ENCODE assay signal across 8 cellular contexts in genomic region chr1:197521118-197521739, GRCh38.
DNase-seq lines count a peak whose midpoint lies in the region; ATAC-seq and TF ChIP-seq lines count a peak whose summit lies in the region.

No MANE protein-coding gene starts in this region.

- H3K27me3 Mint-ChIP-seq in T-helper 17 cell: no peaks in the 10 kb centered on the region

- no peak overlapping the region for H3K4me3 Mint-ChIP-seq in T-helper 17 cell

- H3K27ac Mint-ChIP-seq in T-helper 17 cell: no peak overlapping the region

- no peaks in the 10 kb centered on the region for H4K20me1 ChIP-seq in IMR-90 (ENCODE audit: insufficient read depth, low read length)

- POLR2A ChIA-PET in IMR-90 (lab: Charles Lee; ENCODE audit: unreplicated experiment): no interaction called here

- H3K4me1 Mint-ChIP-seq in T-helper 17 cell: peaks cover 7% of the 10 kb centered on the region

- peak; percentile 72 for ATAC-seq in GM21576 (IDR thresholded peaks at IDR 0.05; ENCODE audit: unreplicated experiment)
- peak; percentile 66 for ATAC-seq in IMR-90 (ENCODE audit: low read depth)
- ATAC-seq in T-helper 17 cell: peak; percentile 52
- ATAC-seq in foreskin keratinocyte: peak; percentile 50

- no peak overlapping the region for H2BK120ac ChIP-seq in IMR-90 (ENCODE audit: low read depth, low read length)

- no peak overlapping the region for H3K4ac ChIP-seq in IMR-90 (ENCODE audit: low read depth, low read length)

- no peak overlapping the region for H3K56ac ChIP-seq in IMR-90 (ENCODE audit: extremely low read depth, insufficient read depth, low read length)

- no peak overlapping the region for H2AK9ac ChIP-seq in IMR-90 (replicated peaks; ENCODE audit: low read depth, low read length, poor library complexity)

- H2BK5ac ChIP-seq in IMR-90 (ENCODE audit: low read depth, low read length, poor library complexity, severe bottlenecking): no peak overlapping the region

- H3K27ac ChIP-seq in IMR-90 (ENCODE audit: insufficient read depth, low read length): no peak overlapping the region
- no peak overlapping the region for H3K27ac ChIP-seq in foreskin keratinocyte
- no peak overlapping the region for H3K27ac ChIP-seq in spleen

- H2BK20ac ChIP-seq in IMR-90 (ENCODE audit: low read depth, low read length): no peak overlapping the region

- H3K9ac ChIP-seq in IMR-90 (ENCODE audit: low read depth, low read length): no peak overlapping the region

- no peak overlapping the region for H4K91ac ChIP-seq in IMR-90 (ENCODE audit: insufficient read depth, low read depth, low read length)

- CTCF ChIA-PET in IMR-90 (lab: Yijun Ruan, JAX): interaction anchor here (0.6 to 1.2 kb wide), 5 partner anchors 15 to 394 kb away, joined by 3 read pairs; no protein-coding TSS in a partner anchor

- no peak overlapping the region for H3K4me3 ChIP-seq in IMR-90 (ENCODE audit: insufficient read depth, low read depth, low read length)
- no peak overlapping the region for H3K4me3 ChIP-seq in spleen
- no peak overlapping the region for H3K4me3 ChIP-seq in MG63

- no peak overlapping the region for H4K8ac ChIP-seq in IMR-90 (ENCODE audit: low read depth in 2 of 2, low read length in 2 of 2)

- WGBS in IMR-90 (ENCODE audit: extremely low coverage in 2 of 2, insufficient read length in 1 of 2), 2 experiments: no CpG with 5 or more reads among the region's 2 CpGs
- WGBS in spleen, 5 donors: 31 to 38% (median 36%) methylated on average over 2 of the region's 2 CpGs

- peak; percentile 45 for DNase-seq in stimulated activated CD4-positive, alpha-beta T cell treated with anti-CD3 and anti-CD28 coated beads, Interleukin-4, amount 100 ng/mL, for 24 hours
- no peak for DNase-seq in stimulated activated CD4-positive, alpha-beta T cell treated with anti-CD3 and anti-CD28 coated beads, Interleukin-12 subunit alpha, Interleukin-12 subunit beta, amount 100 ng/mL, for 4 hours
- DNase-seq in IMR-90 (peak; percentile 44), T-helper 17 cell (peak in 1 of 3 donors; percentile 6), foreskin keratinocyte (peak; percentile 1 to 13), spleen (no peak), MG63 (no peak)

- no TSS peak for BruUV-seq in IMR-90 (replicated peaks; lab: Mats Ljungman, UMichigan)

- H3K9me3 ChIP-seq in IMR-90 (ENCODE audit: control insufficient read depth, insufficient read depth, low read length): no peaks in the 10 kb centered on the region
- H3K9me3 ChIP-seq in T-helper 17 cell (ENCODE audit: control insufficient read depth, low read length, poor library complexity, severe bottlenecking): no peaks in the 10 kb centered on the region
- no peaks in the 10 kb centered on the region for H3K9me3 ChIP-seq in spleen
- no peaks in the 10 kb centered on the region for H3K9me3 ChIP-seq in MG63

- no peaks in the 10 kb centered on the region for H3K9me1 ChIP-seq in IMR-90 (ENCODE audit: insufficient read depth, low read length)

- no peak overlapping the region for H2BK15ac ChIP-seq in IMR-90 (ENCODE audit: low read depth, low read length)

- H3K36me3 ChIP-seq in IMR-90 (ENCODE audit: control insufficient read depth, insufficient read depth, low read length): no peaks in the 10 kb centered on the region
- peaks cover 0 to 5% (median 0%) of the 10 kb centered on the region in 6 donors for H3K36me3 ChIP-seq in spleen
- no peaks in the 10 kb centered on the region for H3K36me3 ChIP-seq in MG63

- TF ChIP-seq RAD21 in IMR-90 (IDR thresholded peaks at IDR 0.05; ENCODE audit: low read length): peak; percentile 43

- no peaks in the 10 kb centered on the region for H3K79me1 ChIP-seq in IMR-90 (ENCODE audit: low read depth in 1 of 2, low read length in 2 of 2)

- dilution Hi-C loops in IMR-90 (cut with HindIII; ENCODE audit: low sequenced_read_pairs, unreplicated experiment): no loop called here

- TF ChIP-seq POLR2A in IMR-90 (IDR thresholded peaks at IDR 0.05; ENCODE audit: low read depth, low read length): no peak
- no peak for TF ChIP-seq POLR2A in spleen (IDR thresholded peaks at IDR 0.05)

- intact Hi-C loops in IMR-90 (cut with micrococcal nuclease): loop anchor here (5.0 kb wide), 2 partner anchors 946 to 1161 kb away; no protein-coding TSS in a partner anchor
- intact Hi-C loops in spleen (cut with DNase I; ENCODE audit: low total_unique reads): loop anchor here (5.0 to 10.0 kb wide), 3 partner anchors 344 to 944 kb away; no protein-coding TSS in a partner anchor

- H4K5ac ChIP-seq in IMR-90 (ENCODE audit: low read depth, low read length): no peak overlapping the region

- H3K4me1 ChIP-seq in IMR-90 (ENCODE audit: control insufficient read depth, insufficient read depth, low read length) (no peaks in the 10 kb centered on the region), foreskin keratinocyte (no peaks in the 10 kb centered on the region), spleen (no peaks in the 10 kb centered on the region)

- H3K23ac ChIP-seq in IMR-90 (ENCODE audit: low read depth, low read length): no peak overlapping the region

- in situ Hi-C loops in IMR-90 (cut with MboI; ENCODE audit: low sequenced_read_pairs): loop anchor here (5.0 to 10.0 kb wide), 2 partner anchors 401 to 944 kb away; no protein-coding TSS in a partner anchor

- H3K4me2 ChIP-seq in IMR-90 (ENCODE audit: low read depth, low read length): no peak overlapping the region

- H3K14ac ChIP-seq in IMR-90 (replicated peaks; ENCODE audit: low read depth, low read length): no peak overlapping the region

- H3K27me3 ChIP-seq in IMR-90 (ENCODE audit: control insufficient read depth, insufficient read depth, low read length) (no peaks in the 10 kb centered on the region), foreskin keratinocyte (no peaks in the 10 kb centered on the region), spleen (replicated peaks in 1 of 7) (no peaks in the 10 kb centered on the region), MG63 (no peaks in the 10 kb centered on the region)

- no peak overlapping the region for H2AFZ ChIP-seq in IMR-90 (replicated peaks; ENCODE audit: low read length, poor library complexity)

- TF ChIP-seq CTCF in IMR-90 (conservative IDR thresholded peaks at IDR 0.05; ENCODE audit: low read depth, low read length) (peak; percentile 60), foreskin keratinocyte (conservative IDR thresholded peaks at IDR 0.05) (peak; percentile 75), spleen (IDR thresholded peaks at IDR 0.05 in 8 of 11, conservative IDR thresholded peaks at IDR 0.05 in 3 of 11) (peak; percentile 23 to 73 (median 56))

- H3K18ac ChIP-seq in IMR-90 (ENCODE audit: low read depth, low read length): no peak overlapping the region

- peaks cover 3% of the 10 kb centered on the region for H3K36me3 Mint-ChIP-seq in T-helper 17 cell (ENCODE audit: low read depth)

- no peak overlapping the region for H2AK5ac ChIP-seq in IMR-90 (ENCODE audit: low read depth, low read length)

TF ChIP-seq in IMR-90, 13 proteins besides CTCF, POLR2A, EP300 and RAD21:
- TF ChIP-seq SMC3 (IDR thresholded peaks at IDR 0.05; ENCODE audit: low read depth, low read length) (peak; percentile 50), MAZ (IDR thresholded peaks at IDR 0.05; ENCODE audit: borderline replicate concordance, low read depth, low read length) (0 out of 2 replicates have a peak, but pooled peaks have one; percentile 24), FOS (IDR thresholded peaks at IDR 0.05; ENCODE audit: low read depth, low read length) (no peak)

Comparison
In these comparisons a context has a peak if more than half of its experiments do, and no peak if none do; other contexts are left out.
1. DNase-seq: peak in stimulated activated CD4-positive, alpha-beta T cell treated with anti-CD3 and anti-CD28 coated beads, Interleukin-4, amount 100 ng/mL, for 24 hours (single experiment), IMR-90 (single experiment) and foreskin keratinocyte (2 of 2); none in stimulated activated CD4-positive, alpha-beta T cell treated with anti-CD3 and anti-CD28 coated beads, Interleukin-12 subunit alpha, Interleukin-12 subunit beta, amount 100 ng/mL, for 4 hours (single experiment), spleen (single experiment) and MG63 (single experiment).
2. Peak in every context shown above with its lines, with median percentiles within 50 percentile points of each other: ATAC-seq and CTCF ChIP-seq.